10 cellular contexts compared by ENCODE assay signal in the genomic region with DNA sequence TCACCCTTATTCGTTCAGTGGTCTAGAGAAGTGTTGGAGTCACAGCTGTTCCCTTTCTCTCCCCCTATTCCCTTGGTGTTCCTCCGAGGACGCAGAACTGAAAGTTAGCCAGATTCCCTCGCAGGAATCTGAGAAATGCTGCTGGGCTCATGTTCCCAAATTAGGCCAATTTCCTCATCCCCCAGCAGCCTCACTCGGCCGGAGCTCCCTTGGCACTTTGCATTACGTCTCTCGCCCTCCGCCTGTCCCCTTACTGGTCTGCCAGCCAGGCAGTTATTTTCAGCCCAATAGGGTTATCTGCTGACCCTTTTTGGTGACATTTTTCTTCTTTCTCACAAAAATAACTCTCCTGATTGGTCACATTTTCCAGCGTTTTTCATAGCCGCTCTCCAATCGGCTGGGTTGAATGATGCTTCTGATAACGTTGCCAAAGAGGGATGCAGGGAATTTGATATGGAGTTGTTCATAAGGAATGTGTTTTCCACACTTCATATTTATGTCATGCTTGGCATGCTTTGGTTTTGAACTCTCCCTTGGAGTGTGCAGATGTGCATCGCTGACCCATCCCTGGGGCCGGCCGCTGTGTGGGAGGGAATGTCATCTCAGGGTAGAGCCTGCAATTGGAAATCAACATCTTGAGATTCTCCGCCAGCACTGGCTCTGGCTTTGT. TPM values are rescaled to one million over a fixed set of nuclear protein-coding genes. Genes with fewer than 3 reads are reported as not detected.
DNase-seq lines count a peak whose midpoint lies in the region; ATAC-seq and TF ChIP-seq lines count a peak whose summit lies in the region.
"Had no signal": no experiment of that assay in that cellular context is flagged by ENCODE, and none has a peak within 500 bp of the region (broad histone marks: within the 10 kb centered on the region; RNA-seq: fewer than 3 reads in every experiment).

No MANE protein-coding gene starts in this region.

- no peak for TF ChIP-seq CTCF in foreskin fibroblast (IDR thresholded peaks at IDR 0.05; ENCODE audit: low read depth, low read length)
- TF ChIP-seq CTCF in thoracic aorta (IDR thresholded peaks at IDR 0.05), result no peak

- peaks cover 39 to 58% of the 10 kb centered on the region in 2 donors for H3K4me1 ChIP-seq in thoracic aorta (ENCODE audit: control insufficient read depth in 1 of 2, low read depth in 2 of 2)

- H3K4me3 ChIP-seq in foreskin fibroblast (ENCODE audit: low read depth in 1 of 2, low read length in 2 of 2), result peak overlapping the region in 1 of 2 donors; percentile 22
- peak overlapping the region; percentile 55 for H3K4me3 ChIP-seq in thoracic aorta

- DNase-seq in LHCN-M2 (ENCODE audit: low read depth) (peak; percentile 89), foreskin fibroblast (peak; percentile 82 to 91), myocyte (ENCODE audit: low read depth) (peak; percentile 95), thoracic aorta (ENCODE audit: low spot score) (peak; percentile 62)
- no peak for DNase-seq in stimulated activated CD4-positive, alpha-beta T cell treated with anti-CD3 and anti-CD28 coated beads, Interleukin-2, amount 100 ng/mL, for 48 hours
- DNase-seq: activated CD8-positive, alpha-beta T cell treated with anti-CD3 and anti-CD28 coated beads, Interleukin-2, amount 10 ng/mL, durations not matched to agents 7 days and 5 days; CD8-positive, alpha-beta memory T cell had no signal

- H3K27me3 ChIP-seq in thoracic aorta (replicated peaks; ENCODE audit: insufficient read depth), result no peaks in the 10 kb centered on the region

- H3K9me3 ChIP-seq in thoracic aorta, result no peaks in the 10 kb centered on the region

- peak overlapping the region; percentile 92 to 97 for H3K27ac ChIP-seq in thoracic aorta

- ATAC-seq in thoracic aorta (ENCODE audit: insufficient number of reproducible peaks, low FRiP score, low read depth) (peak; percentile 93), HG03460 (IDR thresholded peaks at IDR 0.05; ENCODE audit: unreplicated experiment) (no peak), GM21619 (IDR thresholded peaks at IDR 0.05; ENCODE audit: unreplicated experiment) (no peak), SK-N-SH treated with all-trans-retinoic acid at 6 μM for 48 hours (no peak)
- ATAC-seq: activated CD8-positive, alpha-beta T cell treated with anti-CD3 and anti-CD28 coated beads, Interleukin-2, amount 10 ng/mL, durations not matched to agents 7 days and 5 days had no signal

- peaks cover 5% of the 10 kb centered on the region for H3K36me3 ChIP-seq in thoracic aorta

TF ChIP-seq in SK-N-SH treated with all-trans-retinoic acid at 6 μM for 48 hours, 23 proteins besides CTCF, POLR2A, EP300 and RAD21:
- TF ChIP-seq TOX (CRISPR knock-in tag; IDR thresholded peaks at IDR 0.05; ENCODE audit: borderline replicate concordance) (no peak), CSDC2 (CRISPR knock-in tag; IDR thresholded peaks at IDR 0.05) (no peak), ZNF8 (CRISPR knock-in tag; IDR thresholded peaks at IDR 0.05) (no peak), BACH2 (CRISPR knock-in tag; IDR thresholded peaks at IDR 0.05; ENCODE audit: borderline replicate concordance) (no peak), PPARA (CRISPR knock-in tag; IDR thresholded peaks at IDR 0.05; ENCODE audit: borderline replicate concordance) (no peak), RARB (CRISPR knock-in tag; IDR thresholded peaks at IDR 0.05) (no peak), TCF4 (CRISPR knock-in tag; IDR thresholded peaks at IDR 0.05; ENCODE audit: borderline replicate concordance) (no peak), GLIS3 (CRISPR knock-in tag; IDR thresholded peaks at IDR 0.05) (no peak), ZNF565 (CRISPR knock-in tag; conservative IDR thresholded peaks at IDR 0.05; ENCODE audit: low read depth) (no peak), ISL1 (CRISPR knock-in tag; IDR thresholded peaks at IDR 0.05) (no peak)
- TF ChIP-seq, protein P1, sequence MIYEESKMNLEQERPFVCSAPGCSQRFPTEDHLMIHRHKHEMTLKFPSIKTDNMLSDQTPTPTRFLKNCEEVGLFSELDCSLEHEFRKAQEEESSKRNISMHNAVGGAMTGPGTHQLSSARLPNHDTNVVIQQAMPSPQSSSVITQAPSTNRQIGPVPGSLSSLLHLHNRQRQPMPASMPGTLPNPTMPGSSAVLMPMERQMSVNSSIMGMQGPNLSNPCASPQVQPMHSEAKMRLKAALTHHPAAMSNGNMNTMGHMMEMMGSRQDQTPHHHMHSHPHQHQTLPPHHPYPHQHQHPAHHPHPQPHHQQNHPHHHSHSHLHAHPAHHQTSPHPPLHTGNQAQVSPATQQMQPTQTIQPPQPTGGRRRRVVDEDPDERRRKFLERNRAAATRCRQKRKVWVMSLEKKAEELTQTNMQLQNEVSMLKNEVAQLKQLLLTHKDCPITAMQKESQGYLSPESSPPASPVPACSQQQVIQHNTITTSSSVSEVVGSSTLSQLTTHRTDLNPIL (CRISPR knock-in tag; IDR thresholded peaks at IDR 0.05; ENCODE audit: low read depth), result no peak
- TF ChIP-seq, protein P2, sequence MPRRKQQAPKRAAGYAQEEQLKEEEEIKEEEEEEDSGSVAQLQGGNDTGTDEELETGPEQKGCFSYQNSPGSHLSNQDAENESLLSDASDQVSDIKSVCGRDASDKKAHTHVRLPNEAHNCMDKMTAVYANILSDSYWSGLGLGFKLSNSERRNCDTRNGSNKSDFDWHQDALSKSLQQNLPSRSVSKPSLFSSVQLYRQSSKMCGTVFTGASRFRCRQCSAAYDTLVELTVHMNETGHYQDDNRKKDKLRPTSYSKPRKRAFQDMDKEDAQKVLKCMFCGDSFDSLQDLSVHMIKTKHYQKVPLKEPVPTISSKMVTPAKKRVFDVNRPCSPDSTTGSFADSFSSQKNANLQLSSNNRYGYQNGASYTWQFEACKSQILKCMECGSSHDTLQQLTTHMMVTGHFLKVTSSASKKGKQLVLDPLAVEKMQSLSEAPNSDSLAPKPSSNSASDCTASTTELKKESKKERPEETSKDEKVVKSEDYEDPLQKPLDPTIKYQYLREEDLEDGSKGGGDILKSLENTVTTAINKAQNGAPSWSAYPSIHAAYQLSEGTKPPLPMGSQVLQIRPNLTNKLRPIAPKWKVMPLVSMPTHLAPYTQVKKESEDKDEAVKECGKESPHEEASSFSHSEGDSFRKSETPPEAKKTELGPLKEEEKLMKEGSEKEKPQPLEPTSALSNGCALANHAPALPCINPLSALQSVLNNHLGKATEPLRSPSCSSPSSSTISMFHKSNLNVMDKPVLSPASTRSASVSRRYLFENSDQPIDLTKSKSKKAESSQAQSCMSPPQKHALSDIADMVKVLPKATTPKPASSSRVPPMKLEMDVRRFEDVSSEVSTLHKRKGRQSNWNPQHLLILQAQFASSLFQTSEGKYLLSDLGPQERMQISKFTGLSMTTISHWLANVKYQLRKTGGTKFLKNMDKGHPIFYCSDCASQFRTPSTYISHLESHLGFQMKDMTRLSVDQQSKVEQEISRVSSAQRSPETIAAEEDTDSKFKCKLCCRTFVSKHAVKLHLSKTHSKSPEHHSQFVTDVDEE (CRISPR knock-in tag; IDR thresholded peaks at IDR 0.05), result no peak
- TF ChIP-seq, protein P3, sequence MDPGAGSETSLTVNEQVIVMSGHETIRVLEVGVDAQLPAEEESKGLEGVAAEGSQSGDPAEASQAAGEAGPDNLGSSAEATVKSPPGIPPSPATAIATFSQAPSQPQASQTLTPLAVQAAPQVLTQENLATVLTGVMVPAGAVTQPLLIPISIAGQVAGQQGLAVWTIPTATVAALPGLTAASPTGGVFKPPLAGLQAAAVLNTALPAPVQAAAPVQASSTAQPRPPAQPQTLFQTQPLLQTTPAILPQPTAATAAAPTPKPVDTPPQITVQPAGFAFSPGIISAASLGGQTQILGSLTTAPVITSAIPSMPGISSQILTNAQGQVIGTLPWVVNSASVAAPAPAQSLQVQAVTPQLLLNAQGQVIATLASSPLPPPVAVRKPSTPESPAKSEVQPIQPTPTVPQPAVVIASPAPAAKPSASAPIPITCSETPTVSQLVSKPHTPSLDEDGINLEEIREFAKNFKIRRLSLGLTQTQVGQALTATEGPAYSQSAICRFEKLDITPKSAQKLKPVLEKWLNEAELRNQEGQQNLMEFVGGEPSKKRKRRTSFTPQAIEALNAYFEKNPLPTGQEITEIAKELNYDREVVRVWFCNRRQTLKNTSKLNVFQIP (CRISPR knock-in tag; IDR thresholded peaks at IDR 0.05; ENCODE audit: borderline replicate concordance, low read depth), result no peak

RNA-seq across cellular contexts. Expression of a gene that starts 9.9 kb away (rescaled TPM):
- total RNA-seq in LHCN-M2 (2014; rRNA removed) (24.7 and 35.0 TPM in 2 replicates), myocyte (37.1 and 38.6 TPM in 2 replicates), thoracic aorta (10 to 100 TPM; 27.5 to 80.8 TPM)
- 47.6 TPM for polyA plus RNA-seq in LHCN-M2 (2012)
- 59.2 TPM for polyA plus RNA-seq in myocyte (2012)

RNA-seq across cellular contexts. Expression of a gene that starts 13.7 kb away (rescaled TPM):
- total RNA-seq in LHCN-M2 (2014; rRNA removed) (2.4 and 3.2 TPM in 2 replicates), myocyte (30.6 and 44.6 TPM in 2 replicates), thoracic aorta (10 to 100 TPM; 46.4 to 67.1 TPM)
- polyA plus RNA-seq in LHCN-M2 (2012), result 1.9 TPM
- polyA plus RNA-seq in myocyte (2012), result 11.6 TPM

Comparison
In these comparisons a context has a peak if more than half of its experiments do, and no peak if none do; other contexts are left out.
1. DNase-seq: peak in LHCN-M2 (single experiment), foreskin fibroblast (2 of 2), myocyte (single experiment) and thoracic aorta (single experiment); none in stimulated activated CD4-positive, alpha-beta T cell treated with anti-CD3 and anti-CD28 coated beads, Interleukin-2, amount 100 ng/mL, for 48 hours (0 of 2).